Comparison of ENCODE assay signal across 8 cellular contexts in genomic region chrX:101347859-101348451, GRCh38. TPM values are rescaled to one million over a fixed set of nuclear protein-coding genes. Genes with fewer than 3 reads are reported as not detected.
DNase-seq lines count a peak whose midpoint lies in the region; ATAC-seq and TF ChIP-seq lines count a peak whose summit lies in the region.

No MANE protein-coding gene starts in this region.

- no peak overlapping the region for H2BK12ac ChIP-seq in neuronal stem cell (ENCODE audit: low read length)

- no peaks in the 10 kb centered on the region for H3K9me2 ChIP-seq in SK-N-SH

- peak overlapping the region; percentile 80; the same call in 1 of the 2 replicates for H2AFZ ChIP-seq in SK-N-SH (ENCODE audit: low read depth)
- peak overlapping the region; percentile 98 for H2AFZ ChIP-seq in neuronal stem cell (ENCODE audit: low read length)

- H3K27me3 ChIP-seq in SK-N-SH (ENCODE audit: insufficient read depth) (peaks cover 12% of the 10 kb centered on the region; the same call in 1 of the 2 replicates), neuronal stem cell (ENCODE audit: control insufficient read depth in 3 of 3, insufficient read depth in 3 of 3, low read depth in 1 of 3, low read length in 3 of 3) (no peaks in the 10 kb centered on the region)

- H3K27ac ChIP-seq in SK-N-SH (ENCODE audit: low read depth in 2 of 2, low read length in 1 of 2) = peak overlapping the region; percentile 71 to 81
- H3K27ac ChIP-seq in neuronal stem cell (replicated peaks; ENCODE audit: low read length) = no peak overlapping the region

- no peak overlapping the region for H4K8ac ChIP-seq in neuronal stem cell (ENCODE audit: low read depth, low read length)

- H3K4ac ChIP-seq in neuronal stem cell (ENCODE audit: low read length) = no peak overlapping the region

- no peak overlapping the region for H4K91ac ChIP-seq in neuronal stem cell (ENCODE audit: low read depth, low read length, poor library complexity)

- peak; percentile 46 for DNase-seq in SK-N-SH
- DNase-seq in fibroblast of the aortic adventitia (ENCODE audit: low read depth) = peak; percentile 33
- no peak for DNase-seq in neuronal stem cell (ENCODE audit: low spot score)
- no peak for DNase-seq in NCI-H2029 (lab: John Stamatoyannopoulos, UW)
- no peak for DNase-seq in KG1 (lab: John Stamatoyannopoulos, UW)
- no peak for DNase-seq in superior temporal gyrus (ENCODE audit: extremely low spot score)

- H4K20me1 ChIP-seq in SK-N-SH (ENCODE audit: insufficient read depth) = no peaks in the 10 kb centered on the region

- POLR2A ChIA-PET in SK-N-SH (lab: Yijun Ruan, JAX) = interaction anchor here (2.1 kb wide), 1 partner anchor 43 kb away, joined by 15 read pairs; the partner anchor contains the start of gene RPL36A

- TF ChIP-seq CTCF in SK-N-SH (IDR thresholded peaks at IDR 0.05) = no peak
- no peak for TF ChIP-seq CTCF in fibroblast of the aortic adventitia (IDR thresholded peaks at IDR 0.05; ENCODE audit: insufficient read depth, low read length)

- 5% methylated on average over 14 of the region's 14 CpGs for WGBS in SK-N-SH (ENCODE audit: low lambda C conversion rate)
- no CpG with 5 or more reads among the region's 14 CpGs for WGBS in neuronal stem cell (ENCODE audit: extremely low coverage in 2 of 2, insufficient read length in 2 of 2, insufficient replicate concordance in 1 of 2), 2 donors

- H3K4me3 ChIP-seq in GM08714 (ENCODE audit: low read length) (peak overlapping the region; percentile 68), SK-N-SH (ENCODE audit: low read depth in 2 of 2, low read length in 1 of 2) (peak overlapping the region; percentile 60 to 82), fibroblast of the aortic adventitia (ENCODE audit: low read depth, low read length) (peak overlapping the region; percentile 83), neuronal stem cell (ENCODE audit: low read length in 2 of 2) (peak overlapping the region; percentile 90 to 96)

- H3K9ac ChIP-seq in SK-N-SH = peak overlapping the region; percentile 85
- no peak overlapping the region for H3K9ac ChIP-seq in neuronal stem cell (ENCODE audit: low read depth, low read length, poor library complexity)

- H2BK120ac ChIP-seq in neuronal stem cell (ENCODE audit: low read depth, low read length) = no peak overlapping the region

- peaks cover 38% of the 10 kb centered on the region for H3K79me2 ChIP-seq in SK-N-SH (ENCODE audit: insufficient read depth)

- no peak for TF ChIP-seq RAD21 in SK-N-SH (IDR thresholded peaks at IDR 0.05; ENCODE audit: low read length)

- H3K4me2 ChIP-seq in SK-N-SH = peak overlapping the region; percentile 80
- H3K4me2 ChIP-seq in neuronal stem cell (ENCODE audit: insufficient read depth, low read length, poor library complexity, severe bottlenecking) = peak overlapping the region; percentile 64

- H3K18ac ChIP-seq in neuronal stem cell (ENCODE audit: low read length) = no peak overlapping the region

- no peaks in the 10 kb centered on the region for H3F3A ChIP-seq in SK-N-SH (replicated peaks; ENCODE audit: insufficient read depth)

- H2BK15ac ChIP-seq in neuronal stem cell (ENCODE audit: low read length) = no peak overlapping the region

- no peaks in the 10 kb centered on the region for H3K79me1 ChIP-seq in neuronal stem cell (ENCODE audit: low read depth, low read length)

- H2AK5ac ChIP-seq in neuronal stem cell (ENCODE audit: low read depth, low read length) = no peak overlapping the region

- H3K14ac ChIP-seq in neuronal stem cell (ENCODE audit: low read length) = no peak overlapping the region

- CTCF ChIA-PET in SK-N-SH (lab: Yijun Ruan, JAX) = interaction anchor here (2.4 kb wide), 1 partner anchor 43 kb away, joined by 12 read pairs; the partner anchor contains the start of gene RPL36A

- peaks cover 5 to 7% of the 10 kb centered on the region in 2 experiments for H3K36me3 ChIP-seq in SK-N-SH (replicated peaks in 1 of 2; ENCODE audit: control insufficient read depth in 1 of 2, insufficient read depth in 2 of 2, low read length in 1 of 2)
- peaks cover 0 to 19% of the 10 kb centered on the region in 2 donors for H3K36me3 ChIP-seq in neuronal stem cell (replicated peaks in 1 of 2; ENCODE audit: control insufficient read depth in 2 of 2, insufficient read depth in 2 of 2, low read length in 2 of 2)

- H3K9me3 ChIP-seq in SK-N-SH (no peaks in the 10 kb centered on the region), neuronal stem cell (replicated peaks in 1 of 2; ENCODE audit: control insufficient read depth in 2 of 2, insufficient read depth in 1 of 2, low read depth in 1 of 2, low read length in 2 of 2) (no peaks in the 10 kb centered on the region)

- no peak overlapping the region for H3K23ac ChIP-seq in neuronal stem cell (ENCODE audit: low read depth, low read length, poor library complexity)

- no peak overlapping the region for H2BK5ac ChIP-seq in neuronal stem cell (ENCODE audit: low read length)

- H3K4me1 ChIP-seq in SK-N-SH (ENCODE audit: control insufficient read depth in 1 of 2, insufficient read depth in 2 of 2, low read depth in 1 of 2, low read length in 1 of 2) (no peaks in the 10 kb centered on the region), neuronal stem cell (ENCODE audit: control insufficient read depth in 2 of 2, insufficient read depth in 1 of 2, low read depth in 1 of 2, low read length in 2 of 2) (peaks cover 1 to 3% of the 10 kb centered on the region in 2 donors)

- ATAC-seq in HG02588 (IDR thresholded peaks at IDR 0.05; ENCODE audit: unreplicated experiment) = peak; percentile 1

- no peak for TF ChIP-seq EP300 in SK-N-SH (IDR thresholded peaks at IDR 0.05; ENCODE audit: borderline replicate concordance in 1 of 2, low read depth in 1 of 2, low read length in 1 of 2)

TF ChIP-seq in SK-N-SH, 30 proteins besides CTCF, POLR2A, EP300 and RAD21 (continues in another document):
- no peak for TF ChIP-seq ELF1 (IDR thresholded peaks at IDR 0.05)
- no peak for TF ChIP-seq CHD2 (IDR thresholded peaks at IDR 0.05; ENCODE audit: low read length, partially characterized antibody)
- no peak for TF ChIP-seq YY1 (IDR thresholded peaks at IDR 0.05; ENCODE audit: low read depth)
- TF ChIP-seq SMC3 (IDR thresholded peaks at IDR 0.05; ENCODE audit: low read depth, low read length) = no peak
- no peak for TF ChIP-seq USF2 (IDR thresholded peaks at IDR 0.05; ENCODE audit: borderline replicate concordance, low read depth, low read length)
- TF ChIP-seq EZH2phosphoT487 (IDR thresholded peaks at IDR 0.05; ENCODE audit: borderline replicate concordance, low read depth) = no peak
- no peak for TF ChIP-seq MXI1 (IDR thresholded peaks at IDR 0.05; ENCODE audit: low read depth, low read length)

RNA-seq across cellular contexts. Expression of gene TIMM8A, which starts 0.6 kb away (rescaled TPM):
- polyA plus RNA-seq in SK-N-SH (2012; rRNA removed) = 14.2 and 15.8 TPM in 2 replicates
- 15.9 and 16.3 TPM in 2 replicates for polyA plus RNA-seq in SK-N-SH (2012; cell fraction: cytosol; rRNA removed)
- polyA plus RNA-seq in SK-N-SH (2012; cell fraction: nucleus; rRNA removed) = 5.9 and 7.4 TPM in 2 replicates
- 3.2 and 8.8 TPM in 2 replicates for total RNA-seq in fibroblast of the aortic adventitia (ENCODE audit: low replicate concordance)
- 9.3 TPM for polyA plus RNA-seq in neuronal stem cell (2013, experiment 1 of 2)
- polyA plus RNA-seq in neuronal stem cell (2013, experiment 2 of 2) = 9.1 TPM

RNA-seq across cellular contexts. Expression of gene BTK, which starts 38.0 kb away (rescaled TPM):
- polyA plus RNA-seq in SK-N-SH (2012; rRNA removed) = not detected in 2 replicates
- not detected in 2 replicates for polyA plus RNA-seq in SK-N-SH (2012; cell fraction: cytosol; rRNA removed)
- not detected in 2 replicates for polyA plus RNA-seq in SK-N-SH (2012; cell fraction: nucleus; rRNA removed)
- total RNA-seq in fibroblast of the aortic adventitia (ENCODE audit: low replicate concordance) = not detected in 2 replicates
- polyA plus RNA-seq in neuronal stem cell (2013, experiment 1 of 2) = 0.01 TPM
- polyA plus RNA-seq in neuronal stem cell (2013, experiment 2 of 2) = not detected

RNA-seq across cellular contexts. Expression of gene RPL36A, which starts 42.9 kb away (rescaled TPM):
- 3,417 and 5,140 TPM in 2 replicates for polyA plus RNA-seq in SK-N-SH (2012; rRNA removed)
- 7,024 and 8,541 TPM in 2 replicates for polyA plus RNA-seq in SK-N-SH (2012; cell fraction: cytosol; rRNA removed)
- polyA plus RNA-seq in SK-N-SH (2012; cell fraction: nucleus; rRNA removed) = 893 and 1,047 TPM in 2 replicates
- total RNA-seq in fibroblast of the aortic adventitia (ENCODE audit: low replicate concordance) = 1,088 and 1,131 TPM in 2 replicates
- polyA plus RNA-seq in neuronal stem cell (2013, experiment 1 of 2) = 6,169 TPM
- 5,932 TPM for polyA plus RNA-seq in neuronal stem cell (2013, experiment 2 of 2)

RNA-seq across cellular contexts. Expression of gene TAF7L, which starts 56.8 kb away (rescaled TPM):
- polyA plus RNA-seq in SK-N-SH (2012; rRNA removed) = 0.38 and 0.39 TPM in 2 replicates
- 0.28 and 0.35 TPM in 2 replicates for polyA plus RNA-seq in SK-N-SH (2012; cell fraction: cytosol; rRNA removed)
- polyA plus RNA-seq in SK-N-SH (2012; cell fraction: nucleus; rRNA removed) = 1.5 and 2.5 TPM in 2 replicates
- 0.63 and 0.98 TPM in 2 replicates for total RNA-seq in fibroblast of the aortic adventitia (ENCODE audit: low replicate concordance)
- polyA plus RNA-seq in neuronal stem cell (2013, experiment 1 of 2) = 0.03 TPM
- 0.04 TPM for polyA plus RNA-seq in neuronal stem cell (2013, experiment 2 of 2)

RNA-seq across cellular contexts. Expression of gene GLA, which starts 59.8 kb away (rescaled TPM):
- polyA plus RNA-seq in SK-N-SH (2012; rRNA removed) = 20.4 and 29.5 TPM in 2 replicates
- polyA plus RNA-seq in SK-N-SH (2012; cell fraction: cytosol; rRNA removed) = 20.5 and 21.6 TPM in 2 replicates
- polyA plus RNA-seq in SK-N-SH (2012; cell fraction: nucleus; rRNA removed) = 25.4 and 52.5 TPM in 2 replicates
- 18.8 and 19.6 TPM in 2 replicates for total RNA-seq in fibroblast of the aortic adventitia (ENCODE audit: low replicate concordance)
- polyA plus RNA-seq in neuronal stem cell (2013, experiment 1 of 2) = 36.2 TPM
- 34.3 TPM for polyA plus RNA-seq in neuronal stem cell (2013, experiment 2 of 2)

Comparison
In these comparisons a context has a peak if more than half of its experiments do, and no peak if none do; other contexts are left out.
1. DNase-seq: peak in SK-N-SH (single experiment) and fibroblast of the aortic adventitia (single experiment); none in neuronal stem cell (single experiment), NCI-H2029 (single experiment), KG1 (single experiment) and superior temporal gyrus (single experiment).
2. Peak in every context shown above with its lines, with median percentiles within 50 percentile points of each other: H3K4me3 ChIP-seq.